ENCODE assay signal across 8 cellular contexts in the genomic region with DNA sequence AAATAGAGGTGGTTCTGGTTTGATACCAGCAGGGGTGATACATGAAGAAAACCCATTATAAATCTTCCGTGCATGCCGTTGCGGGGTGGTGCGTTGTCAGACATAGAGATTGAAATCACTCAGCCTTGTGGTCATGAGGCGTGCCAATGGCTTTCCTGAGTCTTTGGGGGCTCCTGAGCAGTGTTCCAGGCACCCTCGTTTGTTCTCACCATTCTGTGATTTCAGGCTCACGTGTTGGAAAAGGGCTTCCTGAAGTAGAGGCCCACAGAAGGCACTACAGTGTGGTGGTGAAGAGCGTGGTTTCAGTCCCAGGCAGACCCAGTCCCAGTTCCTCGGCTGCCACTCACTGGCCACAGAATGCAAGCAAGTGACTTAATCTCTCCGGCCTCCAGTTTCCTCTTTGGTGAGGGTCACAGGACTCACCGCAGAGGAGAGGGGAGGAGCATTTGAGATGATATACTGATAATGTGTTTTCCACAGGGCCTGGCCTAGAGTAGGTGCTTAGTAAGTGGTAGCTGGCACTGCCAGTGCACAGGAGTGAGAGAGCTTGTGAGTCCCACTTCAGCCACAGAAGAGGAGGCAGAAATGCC. TPM values are rescaled to one million over a fixed set of nuclear protein-coding genes. Genes with fewer than 3 reads are reported as not detected.
DNase-seq lines count a peak whose midpoint lies in the region; ATAC-seq, FAIRE-seq and TF ChIP-seq lines count a peak whose summit lies in the region.

No MANE protein-coding gene starts in this region.

- DNase-seq in activated T-cell treated with anti-CD3 and anti-CD28 coated beads for 1 hour (ENCODE audit: low read depth) (peak; percentile 49), activated T-cell treated with anti-CD3 and anti-CD28 coated beads for 4 hours (no peak), RCC 7860 (ENCODE audit: low spot score) (peak; percentile 84), hepatic stellate cell (ENCODE audit: low spot score) (peak; percentile 72), mesothelial cell of epicardium (ENCODE audit: low spot score in 2 of 2, unreplicated experiment in 2 of 2) (no peak)
- peak; percentile 69 for DNase-seq in activated naive CD4-positive, alpha-beta T cell treated with Interleukin-2 at 50 U/mL for 16 hours
- peak; percentile 25 for DNase-seq in stimulated activated CD8-positive, alpha-beta memory T cell treated with anti-CD3 and anti-CD28 coated beads, Interleukin-15, amount 100 ng/mL, for 1 hour (ENCODE audit: low read depth)

- H3K4me3 Mint-ChIP-seq in mesothelial cell of epicardium = no peak overlapping the region

- FAIRE-seq in RCC 7860 (lab: Jason Lieb, UNC) = peak; percentile 23

- no peak overlapping the region for H3K27ac Mint-ChIP-seq in mesothelial cell of epicardium

- no peaks in the 10 kb centered on the region for H3K9me3 Mint-ChIP-seq in mesothelial cell of epicardium

- H3K4me1 Mint-ChIP-seq in mesothelial cell of epicardium = peaks cover 9% of the 10 kb centered on the region

- H3K36me3 Mint-ChIP-seq in mesothelial cell of epicardium = no peaks in the 10 kb centered on the region

- ATAC-seq in HG03066 (IDR thresholded peaks at IDR 0.05; ENCODE audit: low read depth, unreplicated experiment) = peak; percentile 94

- TF ChIP-seq CTCF in mesothelial cell of epicardium (IDR thresholded peaks at IDR 0.05; ENCODE audit: unreplicated experiment) = no peak

- no peaks in the 10 kb centered on the region for H3K27me3 Mint-ChIP-seq in mesothelial cell of epicardium (ENCODE audit: low read depth)

RNA-seq across cellular contexts. Expression of a gene that starts 20.5 kb away (rescaled TPM):
- 14.8 to 19.8 TPM (median 17.9 TPM) in 3 replicates for total RNA-seq in mesothelial cell of epicardium

Comparison
In these comparisons a context has a peak if more than half of its experiments do, and no peak if none do; other contexts are left out.
1. DNase-seq: peak in activated T-cell treated with anti-CD3 and anti-CD28 coated beads for 1 hour (single experiment), RCC 7860 (single experiment), activated naive CD4-positive, alpha-beta T cell treated with Interleukin-2 at 50 U/mL for 16 hours (single experiment), hepatic stellate cell (single experiment) and stimulated activated CD8-positive, alpha-beta memory T cell treated with anti-CD3 and anti-CD28 coated beads, Interleukin-15, amount 100 ng/mL, for 1 hour (single experiment); none in activated T-cell treated with anti-CD3 and anti-CD28 coated beads for 4 hours (single experiment) and mesothelial cell of epicardium (0 of 2).